23 cellular contexts compared by ENCODE assay signal in genomic region chr7:116382375-116382774, GRCh38.
"Had no signal": no experiment of that assay in that cellular context is flagged by ENCODE, and none has a peak within 500 bp of the region (broad histone marks: within the 10 kb centered on the region; RNA-seq: fewer than 3 reads in every experiment).

No MANE protein-coding gene starts in this region.

- DNase-seq: colonic mucosa; cortex of kidney; effector CD8-positive, alpha-beta T cell; effector memory CD8-positive, alpha-beta T cell; endodermal cell; erythroblast; esophagus squamous epithelium; foreskin fibroblast; foreskin melanocyte; gastrocnemius medialis; glutamatergic neuron; head of caudate nucleus; heart right ventricle; hippocampal formation; left cardiac atrium; left lung; left ventricle myocardium superior; lower lobe of right lung; mesenchymal stem cell; mucosa of descending colon; naive B cell had no signal

- H3K4me1 ChIP-seq: colonic mucosa, left lung had no signal

- H3K4me3 ChIP-seq: colonic mucosa, esophagus squamous epithelium, gastrocnemius medialis, heart right ventricle, left lung, lower lobe of right lung, mucosa of descending colon had no signal

- H3K36me3 ChIP-seq: colonic mucosa, esophagus squamous epithelium, gastrocnemius medialis, heart right ventricle, left lung, lower lobe of right lung had no signal

- H3K27ac ChIP-seq: colonic mucosa, epithelial cell of prostate, esophagus squamous epithelium, gastrocnemius medialis, heart right ventricle, left lung, lower lobe of right lung had no signal

- ATAC-seq: effector memory CD8-positive, alpha-beta T cell; esophagus mucosa; gastrocnemius medialis; heart right ventricle; left cardiac atrium; left lung; left ventricle myocardium superior; lower lobe of right lung; mucosa of descending colon had no signal

- H3K27me3 ChIP-seq: colonic mucosa, esophagus squamous epithelium, gastrocnemius medialis, heart right ventricle, left lung had no signal

- H3K9me3 ChIP-seq: colonic mucosa, esophagus squamous epithelium, gastrocnemius medialis, heart right ventricle, left lung, lower lobe of right lung, mucosa of descending colon had no signal
